ENCODE assay signal across 8 cellular contexts in the genomic region with DNA sequence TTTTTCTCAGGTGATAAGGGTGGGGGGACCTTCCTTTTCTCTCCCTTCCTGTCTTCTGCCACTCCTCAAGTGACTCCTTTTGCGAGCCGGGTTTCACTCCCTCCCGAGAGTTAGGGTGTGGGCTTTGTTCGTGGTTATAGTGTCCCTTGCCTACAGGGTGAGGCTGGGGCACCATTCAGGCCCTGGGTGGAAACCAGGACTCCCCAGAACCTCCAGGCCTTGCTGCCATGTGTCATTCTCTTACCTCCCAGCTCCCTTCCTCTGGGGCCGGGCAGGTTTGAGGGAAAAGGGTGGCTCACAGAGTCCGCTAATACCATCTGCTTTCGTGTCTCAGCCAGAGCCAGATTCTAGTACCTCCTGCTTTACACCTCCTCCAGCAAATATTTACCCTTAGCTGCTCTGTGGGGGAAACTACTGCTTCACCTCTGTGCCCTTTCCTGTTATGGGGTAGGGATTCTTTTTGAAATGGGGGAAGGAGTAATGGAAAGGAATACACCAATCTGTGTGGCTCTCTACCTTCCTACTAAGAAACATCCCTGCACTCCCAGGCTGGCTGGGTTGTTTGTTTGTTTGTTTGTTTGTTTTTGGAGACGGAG. TPM values are rescaled to one million over a fixed set of nuclear protein-coding genes. Genes with fewer than 3 reads are reported as not detected.
DNase-seq lines count a peak whose midpoint lies in the region; ATAC-seq, FAIRE-seq and TF ChIP-seq lines count a peak whose summit lies in the region.

No MANE protein-coding gene starts in this region.

- no peak for TF ChIP-seq RAD21 in HepG2 (CRISPR knock-in tag; IDR thresholded peaks at IDR 0.05)

- H3K36me3 ChIP-seq in ascending aorta, result no peaks in the 10 kb centered on the region
- H3K36me3 ChIP-seq in HepG2 (replicated peaks in 1 of 2; ENCODE audit: control insufficient read depth in 1 of 2, insufficient read depth in 2 of 2, low read length in 2 of 2), result peaks cover 1 to 13% of the 10 kb centered on the region in 2 experiments; a peak in 4 of 5 replicates
- peaks cover 0 to 3% (median 0%) of the 10 kb centered on the region in 4 donors for H3K36me3 ChIP-seq in upper lobe of left lung

- no peak overlapping the region for H2AFZ ChIP-seq in HepG2 (ENCODE audit: low read length)

- H3K79me2 ChIP-seq in HepG2 (ENCODE audit: insufficient read depth, low read length), result peaks cover 75% of the 10 kb centered on the region

- BruUV-seq in HepG2 (replicated peaks; lab: Mats Ljungman, UMichigan), result TSS peak; percentile 47

- H3K9me3 Mint-ChIP-seq in activated naive CD4-positive, alpha-beta T cell treated with anti-CD3 and anti-CD28 coated beads, Interleukin-2, amount 50 U/mL, for 24 hours, result no peaks in the 10 kb centered on the region
- no peaks in the 10 kb centered on the region for H3K9me3 Mint-ChIP-seq in activated naive CD4-positive, alpha-beta T cell treated with anti-CD3 and anti-CD28 coated beads for 36 hours

- H3K9ac ChIP-seq in HepG2 (ENCODE audit: insufficient read depth, low read depth, low read length), result peak overlapping the region; percentile 99

- H3K27ac ChIP-seq in ascending aorta (peak overlapping the region; percentile 92 to 96), HepG2 (ENCODE audit: extremely low read length, insufficient read depth, low read length) (peak overlapping the region; percentile 92), upper lobe of left lung (peak overlapping the region; percentile 94 to 98 (median 97))

- H3K36me3 Mint-ChIP-seq in activated naive CD4-positive, alpha-beta T cell treated with anti-CD3 and anti-CD28 coated beads, Interleukin-2, amount 50 U/mL, for 24 hours, result peaks cover 6% of the 10 kb centered on the region
- H3K36me3 Mint-ChIP-seq in activated naive CD4-positive, alpha-beta T cell treated with anti-CD3 and anti-CD28 coated beads for 36 hours (ENCODE audit: low read depth), result peaks cover 8% of the 10 kb centered on the region

- H3K27me3 Mint-ChIP-seq in activated naive CD4-positive, alpha-beta T cell treated with anti-CD3 and anti-CD28 coated beads, Interleukin-2, amount 50 U/mL, for 24 hours, result peaks cover 17% of the 10 kb centered on the region
- peaks cover 38% of the 10 kb centered on the region for H3K27me3 Mint-ChIP-seq in activated naive CD4-positive, alpha-beta T cell treated with anti-CD3 and anti-CD28 coated beads for 36 hours (ENCODE audit: low read depth)

- peak overlapping the region; percentile 46 for H3K27ac Mint-ChIP-seq in activated naive CD4-positive, alpha-beta T cell treated with anti-CD3 and anti-CD28 coated beads, Interleukin-2, amount 50 U/mL, for 24 hours
- no peak overlapping the region for H3K27ac Mint-ChIP-seq in activated naive CD4-positive, alpha-beta T cell treated with anti-CD3 and anti-CD28 coated beads for 36 hours

- CTCF ChIA-PET in activated naive CD4-positive, alpha-beta T cell treated with anti-CD3 and anti-CD28 coated beads for 36 hours (lab: Charles Lee), result interaction anchor here (0.6 kb wide), 2 partner anchors 14 to 17 kb away, joined by 4 to 5 read pairs; no protein-coding TSS in a partner anchor
- CTCF ChIA-PET in HepG2 (lab: Yijun Ruan, JAX; ENCODE audit: low intra/inter-chr PET ratio, low total read pairs), result no interaction called here

- TF ChIP-seq CTCF in ascending aorta (IDR thresholded peaks at IDR 0.05), result no peak
- no peak for TF ChIP-seq CTCF in HepG2 (CRISPR knock-in tag; IDR thresholded peaks at IDR 0.05)
- TF ChIP-seq CTCF in upper lobe of left lung (IDR thresholded peaks at IDR 0.05), result no peak

- H4K20me1 ChIP-seq in HepG2 (ENCODE audit: insufficient read depth, low read length), result peaks cover 34% of the 10 kb centered on the region

- no peak for DNase-seq in activated naive CD4-positive, alpha-beta T cell treated with anti-CD3 and anti-CD28 coated beads for 36 hours
- DNase-seq in ascending aorta (ENCODE audit: low spot score in 2 of 2) (no peak), HepG2 (ENCODE audit: low spot score) (no peak), upper lobe of left lung (no peak), RKO (ENCODE audit: low spot score) (no peak), KG1 (lab: John Stamatoyannopoulos, UW) (no peak), NCI-H146 treated with DMSO at 0.1 percent for 48 hours (lab: John Stamatoyannopoulos, UW; ENCODE audit: unreplicated experiment) (no peak)

- ATAC-seq in HepG2 (peak; percentile 7; the same call in 2 of the 3 replicates), upper lobe of left lung (ENCODE audit: low FRiP score in 2 of 2) (no peak)

- no peaks in the 10 kb centered on the region for H3K9me3 ChIP-seq in ascending aorta
- no peaks in the 10 kb centered on the region for H3K9me3 ChIP-seq in HepG2 (ENCODE audit: low read length)
- H3K9me3 ChIP-seq in upper lobe of left lung, result no peaks in the 10 kb centered on the region

- H3K4me2 ChIP-seq in HepG2 (ENCODE audit: low read depth, low read length), result peak overlapping the region; percentile 94

- H3K4me1 Mint-ChIP-seq in activated naive CD4-positive, alpha-beta T cell treated with anti-CD3 and anti-CD28 coated beads, Interleukin-2, amount 50 U/mL, for 24 hours, result peaks cover 46% of the 10 kb centered on the region
- peaks cover 48% of the 10 kb centered on the region for H3K4me1 Mint-ChIP-seq in activated naive CD4-positive, alpha-beta T cell treated with anti-CD3 and anti-CD28 coated beads for 36 hours (ENCODE audit: low read depth)

- TF ChIP-seq POLR2A in HepG2 (IDR thresholded peaks at IDR 0.05; ENCODE audit: insufficient read depth in 1 of 2, low read depth in 2 of 2, low read length in 2 of 2), result no peak
- TF ChIP-seq POLR2A in upper lobe of left lung (IDR thresholded peaks at IDR 0.05), result no peak

- H3K4me3 ChIP-seq in ascending aorta (peak overlapping the region; percentile 89 to 100), HepG2 (replicated peaks in 1 of 3; ENCODE audit: insufficient read depth in 1 of 3, low read depth in 2 of 3, low read length in 3 of 3) (peak overlapping the region; percentile 84 to 100 (median 100)), upper lobe of left lung (peak overlapping the region; percentile 92 to 100 (median 98))

- peak; percentile 44 for FAIRE-seq in HepG2 (lab: Jason Lieb, UNC)

- POLR2A ChIA-PET in HepG2 (lab: Yijun Ruan, JAX), result interaction anchor here (0.9 to 4.6 kb wide), 12 partner anchors 7 to 280 kb away, joined by 3 to 63 read pairs (median 10); a partner anchor contains a TSS

- TF ChIP-seq EP300 in HepG2 (IDR thresholded peaks at IDR 0.05; ENCODE audit: low read depth in 2 of 2, low read length in 2 of 2), result no peak
- no peak for TF ChIP-seq EP300 in HepG2 (CRISPR knock-in tag; IDR thresholded peaks at IDR 0.05; ENCODE audit: borderline replicate concordance)
- TF ChIP-seq EP300 in upper lobe of left lung (IDR thresholded peaks at IDR 0.05), result no peak

- WGBS in HepG2 (ENCODE audit: low lambda C conversion rate), result 1% methylated on average over 8 of the region's 8 CpGs
- WGBS in upper lobe of left lung, 2 donors, result 22 to 23% methylated on average over 7 to 8 of the region's 8 CpGs

- in situ Hi-C loops in HepG2 (cut with HindIII; ENCODE audit: extremely low pct_ligation_motif_present, low pct_unique_long_range_greater_than_20kb), result no loop called here

- intact Hi-C loops in activated naive CD4-positive, alpha-beta T cell treated with anti-CD3 and anti-CD28 coated beads for 36 hours (cut with micrococcal nuclease), result no loop called here
- intact Hi-C loops in ascending aorta (cut with DNase I) (loop anchor here (5.0 to 10.0 kb wide), 3 partner anchors 62 to 755 kb away; a partner anchor contains a TSS), HepG2 (cut with micrococcal nuclease; ENCODE audit: unreplicated experiment) (loop anchor here (5.0 to 10.0 kb wide), 4 partner anchors 37 to 185 kb away; a partner anchor contains a TSS)

- H3K27me3 ChIP-seq in ascending aorta (no peaks in the 10 kb centered on the region), HepG2 (ENCODE audit: control insufficient read depth in 1 of 2, insufficient read depth in 2 of 2, low read length in 2 of 2) (peaks cover 0 to 4% of the 10 kb centered on the region in 2 experiments; a peak in 1 of 5 replicates), upper lobe of left lung (no peaks in the 10 kb centered on the region)

- peaks cover 15 to 46% of the 10 kb centered on the region in 2 donors for H3K4me1 ChIP-seq in ascending aorta
- peaks cover 60% of the 10 kb centered on the region for H3K4me1 ChIP-seq in HepG2 (ENCODE audit: insufficient read depth, low read length)
- H3K4me1 ChIP-seq in upper lobe of left lung, result peaks cover 62 to 67% (median 67%) of the 10 kb centered on the region in 4 donors

- H3K4me3 Mint-ChIP-seq in activated naive CD4-positive, alpha-beta T cell treated with anti-CD3 and anti-CD28 coated beads, Interleukin-2, amount 50 U/mL, for 24 hours, result peak overlapping the region; percentile 49
- H3K4me3 Mint-ChIP-seq in activated naive CD4-positive, alpha-beta T cell treated with anti-CD3 and anti-CD28 coated beads for 36 hours, result no peak overlapping the region

RNA-seq across cellular contexts. Expression of a gene that starts 2.8 kb away (rescaled TPM):
- 100 to 1,000 TPM; 117 to 119 TPM for total RNA-seq in activated naive CD4-positive, alpha-beta T cell treated with anti-CD3 and anti-CD28 coated beads for 36 hours
- total RNA-seq in ascending aorta (1,036 TPM), HepG2 (2016; rRNA removed; fragmentation: Illumina TruSeq; extraction: Trizol) (167 and 192 TPM in 2 replicates), upper lobe of left lung (100 to 1,000 TPM; 162 to 636 (median 512) TPM)
- total RNA-seq in HepG2 (2016; cell fraction: cytosol; rRNA removed; fragmentation: Illumina TruSeq; extraction: Trizol; ENCODE audit: low read depth), result 13.8 and 15.0 TPM in 2 replicates
- total RNA-seq in HepG2 (2016; cell fraction: insoluble cytoplasmic fraction; rRNA removed; fragmentation: Illumina TruSeq; extraction: Trizol), result 122 and 176 TPM in 2 replicates
- 28.6 and 34.1 TPM in 2 replicates for total RNA-seq in HepG2 (2016; cell fraction: membrane; rRNA removed; fragmentation: Illumina TruSeq; extraction: Trizol)
- total RNA-seq in HepG2 (2016; cell fraction: nucleus; rRNA removed; fragmentation: Illumina TruSeq; extraction: Trizol), result 148 and 165 TPM in 2 replicates
- 171 and 223 TPM in 2 replicates for polyA plus RNA-seq in HepG2 (2011; rRNA removed)
- 82.2 and 91.7 TPM in 2 replicates for polyA plus RNA-seq in HepG2 (2011; cell fraction: cytosol; rRNA removed)
- 437 and 620 TPM in 2 replicates for polyA plus RNA-seq in HepG2 (2011; cell fraction: nucleus; rRNA removed)
- 222 and 260 TPM in 2 replicates for polyA plus RNA-seq in HepG2 (2012)
- 5.8 and 8.5 TPM in 2 replicates for polyA plus RNA-seq in HepG2 (2016; cell fraction: cytosol; fragmentation: Illumina TruSeq; extraction: Trizol; ENCODE audit: low read depth)
- polyA plus RNA-seq in HepG2 (2016; cell fraction: insoluble cytoplasmic fraction; fragmentation: Illumina TruSeq; extraction: Trizol; ENCODE audit: low read depth), result 192 and 256 TPM in 2 replicates
- polyA plus RNA-seq in HepG2 (2016; cell fraction: membrane; fragmentation: Illumina TruSeq; extraction: Trizol; ENCODE audit: low read depth), result 20.9 and 27.6 TPM in 2 replicates
- 435 and 441 TPM in 2 replicates for polyA plus RNA-seq in HepG2 (2016; cell fraction: nucleus; fragmentation: Illumina TruSeq; extraction: Trizol; ENCODE audit: insufficient read depth, low read depth)
- polyA minus RNA-seq in HepG2 (2011; rRNA and poly(A)+ RNA removed; ENCODE audit: low replicate concordance), result 172 and 192 TPM in 2 replicates
- 86.2 and 95.5 TPM in 2 replicates for polyA minus RNA-seq in HepG2 (2011; cell fraction: cytosol; rRNA and poly(A)+ RNA removed)
- polyA minus RNA-seq in HepG2 (2011; cell fraction: nucleus; rRNA and poly(A)+ RNA removed), result 73.1 and 75.2 TPM in 2 replicates

RNA-seq across cellular contexts. Expression of a gene that starts 31.3 kb away (rescaled TPM):
- 100 to 1,000 TPM; 299 to 324 TPM for total RNA-seq in activated naive CD4-positive, alpha-beta T cell treated with anti-CD3 and anti-CD28 coated beads for 36 hours
- total RNA-seq in ascending aorta (696 TPM), HepG2 (2016; rRNA removed; fragmentation: Illumina TruSeq; extraction: Trizol) (258 and 351 TPM in 2 replicates), upper lobe of left lung (100 to 1,000 TPM; 142 to 404 (median 242) TPM)
- total RNA-seq in HepG2 (2016; cell fraction: cytosol; rRNA removed; fragmentation: Illumina TruSeq; extraction: Trizol; ENCODE audit: low read depth), result 100 and 104 TPM in 2 replicates
- 260 and 364 TPM in 2 replicates for total RNA-seq in HepG2 (2016; cell fraction: insoluble cytoplasmic fraction; rRNA removed; fragmentation: Illumina TruSeq; extraction: Trizol)
- 174 and 175 TPM in 2 replicates for total RNA-seq in HepG2 (2016; cell fraction: membrane; rRNA removed; fragmentation: Illumina TruSeq; extraction: Trizol)
- 92.4 TPM in 2 replicates for total RNA-seq in HepG2 (2016; cell fraction: nucleus; rRNA removed; fragmentation: Illumina TruSeq; extraction: Trizol)
- polyA plus RNA-seq in HepG2 (2011; rRNA removed), result 179 and 230 TPM in 2 replicates
- 271 and 427 TPM in 2 replicates for polyA plus RNA-seq in HepG2 (2011; cell fraction: cytosol; rRNA removed)
- 210 and 224 TPM in 2 replicates for polyA plus RNA-seq in HepG2 (2011; cell fraction: nucleus; rRNA removed)
- 171 and 172 TPM in 2 replicates for polyA plus RNA-seq in HepG2 (2012)
- 106 and 109 TPM in 2 replicates for polyA plus RNA-seq in HepG2 (2016; cell fraction: cytosol; fragmentation: Illumina TruSeq; extraction: Trizol; ENCODE audit: low read depth)
- 349 and 386 TPM in 2 replicates for polyA plus RNA-seq in HepG2 (2016; cell fraction: insoluble cytoplasmic fraction; fragmentation: Illumina TruSeq; extraction: Trizol; ENCODE audit: low read depth)
- polyA plus RNA-seq in HepG2 (2016; cell fraction: membrane; fragmentation: Illumina TruSeq; extraction: Trizol; ENCODE audit: low read depth), result 161 and 168 TPM in 2 replicates
- 163 and 169 TPM in 2 replicates for polyA plus RNA-seq in HepG2 (2016; cell fraction: nucleus; fragmentation: Illumina TruSeq; extraction: Trizol; ENCODE audit: insufficient read depth, low read depth)
- 199 and 296 TPM in 2 replicates for polyA minus RNA-seq in HepG2 (2011; rRNA and poly(A)+ RNA removed; ENCODE audit: low replicate concordance)
- polyA minus RNA-seq in HepG2 (2011; cell fraction: cytosol; rRNA and poly(A)+ RNA removed), result 94.6 and 127 TPM in 2 replicates
- polyA minus RNA-seq in HepG2 (2011; cell fraction: nucleus; rRNA and poly(A)+ RNA removed), result 43.4 and 51.5 TPM in 2 replicates

RNA-seq across cellular contexts. Expression of a gene that starts 32.5 kb away (rescaled TPM):
- 100 to 1,000 TPM; 135 to 148 TPM for total RNA-seq in activated naive CD4-positive, alpha-beta T cell treated with anti-CD3 and anti-CD28 coated beads for 36 hours
- 15.1 TPM for total RNA-seq in ascending aorta
- 0.89 TPM in 1 of 2 replicates, not detected in the other for total RNA-seq in HepG2 (2016; rRNA removed; fragmentation: Illumina TruSeq; extraction: Trizol)
- total RNA-seq in HepG2 (2016; cell fraction: cytosol; rRNA removed; fragmentation: Illumina TruSeq; extraction: Trizol; ENCODE audit: low read depth), result not detected in 2 replicates
- total RNA-seq in HepG2 (2016; cell fraction: insoluble cytoplasmic fraction; rRNA removed; fragmentation: Illumina TruSeq; extraction: Trizol), result 0.39 and 0.41 TPM in 2 replicates
- total RNA-seq in HepG2 (2016; cell fraction: membrane; rRNA removed; fragmentation: Illumina TruSeq; extraction: Trizol), result 0.19 and 0.62 TPM in 2 replicates
- total RNA-seq in HepG2 (2016; cell fraction: nucleus; rRNA removed; fragmentation: Illumina TruSeq; extraction: Trizol), result 0.60 TPM in 1 of 2 replicates, not detected in the other
- polyA plus RNA-seq in HepG2 (2011; rRNA removed), result 0.24 and 0.35 TPM in 2 replicates
- 0.05 and 0.31 TPM in 2 replicates for polyA plus RNA-seq in HepG2 (2011; cell fraction: cytosol; rRNA removed)
- polyA plus RNA-seq in HepG2 (2011; cell fraction: nucleus; rRNA removed), result 2.1 and 2.6 TPM in 2 replicates
- 0.44 and 0.64 TPM in 2 replicates for polyA plus RNA-seq in HepG2 (2012)
- not detected in 2 replicates for polyA plus RNA-seq in HepG2 (2016; cell fraction: cytosol; fragmentation: Illumina TruSeq; extraction: Trizol; ENCODE audit: low read depth)
- 0.52 TPM in 1 of 2 replicates, not detected in the other for polyA plus RNA-seq in HepG2 (2016; cell fraction: insoluble cytoplasmic fraction; fragmentation: Illumina TruSeq; extraction: Trizol; ENCODE audit: low read depth)
- polyA plus RNA-seq in HepG2 (2016; cell fraction: membrane; fragmentation: Illumina TruSeq; extraction: Trizol; ENCODE audit: low read depth), result not detected in 2 replicates
- 1.4 and 3.1 TPM in 2 replicates for polyA plus RNA-seq in HepG2 (2016; cell fraction: nucleus; fragmentation: Illumina TruSeq; extraction: Trizol; ENCODE audit: insufficient read depth, low read depth)
- 0.91 TPM in 1 of 2 replicates, not detected in the other for polyA minus RNA-seq in HepG2 (2011; rRNA and poly(A)+ RNA removed; ENCODE audit: low replicate concordance)
- not detected in 2 replicates for polyA minus RNA-seq in HepG2 (2011; cell fraction: cytosol; rRNA and poly(A)+ RNA removed)
- polyA minus RNA-seq in HepG2 (2011; cell fraction: nucleus; rRNA and poly(A)+ RNA removed), result not detected in 2 replicates
- total RNA-seq in upper lobe of left lung, result 10 to 100 TPM in 3 of 6 donors, 1 to 10 TPM in 3; 6.2 to 28.3 (median 9.9) TPM
